Comparison of ENCODE assay signal across 1 cellular context in genomic region chr6:27502508-27503435, GRCh38.
A peak's percentile ranks its signal among the peaks of the same experiment; 100 is the strongest.
TF ChIP-seq lines count a peak whose summit lies in the region.

No MANE protein-coding gene starts in this region.

TF ChIP-seq in HepG2, 621 proteins besides CTCF, POLR2A, EP300 and RAD21 (continued from another document and continues in another):
- 0 out of 2 replicates have a peak, but pooled peaks have one; percentile 60 for TF ChIP-seq PRDM10 (CRISPR knock-in tag; IDR thresholded peaks at IDR 0.05; ENCODE audit: low read depth)
- no peak for TF ChIP-seq SIN3A (IDR thresholded peaks at IDR 0.05; ENCODE audit: borderline replicate concordance, low read depth, low read length)
- TF ChIP-seq ZNF333 (CRISPR knock-in tag; IDR thresholded peaks at IDR 0.05; ENCODE audit: borderline replicate concordance), result no peak
- TF ChIP-seq NFYB (CRISPR knock-in tag; IDR thresholded peaks at IDR 0.05), result no peak
- 0 out of 3 replicates have a peak, but pooled peaks have one; percentile 38 for TF ChIP-seq MXI1 (IDR thresholded peaks at IDR 0.05; ENCODE audit: borderline replicate concordance, low read depth, low read length)
- TF ChIP-seq ZMYM2 (CRISPR knock-in tag; IDR thresholded peaks at IDR 0.05), result peak; percentile 79; the same call in 1 of the 2 replicates
- TF ChIP-seq STAT5B (CRISPR knock-in tag; IDR thresholded peaks at IDR 0.05), result no peak
- 0 out of 2 replicates have a peak, but pooled peaks have one; percentile 25 for TF ChIP-seq TAF1 (CRISPR knock-in tag; IDR thresholded peaks at IDR 0.05)
- TF ChIP-seq PITX1 (CRISPR knock-in tag; IDR thresholded peaks at IDR 0.05), result no peak
- peak; percentile 36; the same call in 1 of the 2 replicates for TF ChIP-seq SOX13 (IDR thresholded peaks at IDR 0.05)
- peak in 1 of 2 experiments; percentile 45; a peak in 1 of 4 replicates for TF ChIP-seq SOX13 (CRISPR knock-in tag; conservative IDR thresholded peaks at IDR 0.05 in 1 of 2, IDR thresholded peaks at IDR 0.05 in 1 of 2)
- TF ChIP-seq HDAC2 (CRISPR knock-in tag; IDR thresholded peaks at IDR 0.05), result 0 out of 2 replicates have a peak, but pooled peaks have one; percentile 33
- 0 out of 2 replicates have a peak, but pooled peaks have one; percentile 28 for TF ChIP-seq ZNF234 (CRISPR knock-in tag; conservative IDR thresholded peaks at IDR 0.05)
- no peak for TF ChIP-seq HHEX (CRISPR knock-in tag; IDR thresholded peaks at IDR 0.05)
- no peak; the same call in 1 of the 2 replicates for TF ChIP-seq ZNF335 (CRISPR knock-in tag; IDR thresholded peaks at IDR 0.05)
- no peak for TF ChIP-seq ZZZ3 (CRISPR knock-in tag; IDR thresholded peaks at IDR 0.05; ENCODE audit: borderline replicate concordance)
- TF ChIP-seq ZNF367 (CRISPR knock-in tag; IDR thresholded peaks at IDR 0.05; ENCODE audit: borderline replicate concordance), result no peak
- TF ChIP-seq ZNF530 (CRISPR knock-in tag; IDR thresholded peaks at IDR 0.05; ENCODE audit: low read depth), result no peak
- TF ChIP-seq CHD2 (IDR thresholded peaks at IDR 0.05; ENCODE audit: low read depth, low read length), result no peak
- TF ChIP-seq ZNF646 (CRISPR knock-in tag; IDR thresholded peaks at IDR 0.05), result no peak
- TF ChIP-seq ESRRA (CRISPR knock-in tag; IDR thresholded peaks at IDR 0.05; ENCODE audit: low read depth), result peak; percentile 47; the same call in 1 of the 2 replicates
- TF ChIP-seq ZNF75D (CRISPR knock-in tag; IDR thresholded peaks at IDR 0.05; ENCODE audit: borderline replicate concordance), result no peak
- peak; percentile 51; the same call in 1 of the 2 replicates for TF ChIP-seq PHF21A (CRISPR knock-in tag; IDR thresholded peaks at IDR 0.05)
- 0 out of 2 replicates have a peak, but pooled peaks have one; percentile 5 for TF ChIP-seq ZHX1 (CRISPR knock-in tag; IDR thresholded peaks at IDR 0.05; ENCODE audit: low read depth)
- TF ChIP-seq ZBTB4 (CRISPR knock-in tag; IDR thresholded peaks at IDR 0.05; ENCODE audit: borderline replicate concordance), result no peak
- no peak for TF ChIP-seq ZNF710 (CRISPR knock-in tag; IDR thresholded peaks at IDR 0.05; ENCODE audit: borderline replicate concordance)
- TF ChIP-seq ZBTB25 (CRISPR knock-in tag; IDR thresholded peaks at IDR 0.05), result no peak; the same call in 1 of the 2 replicates
- TF ChIP-seq ELK4 (CRISPR knock-in tag; IDR thresholded peaks at IDR 0.05; ENCODE audit: borderline replicate concordance), result no peak
- TF ChIP-seq ELF3 (CRISPR knock-in tag; IDR thresholded peaks at IDR 0.05), result peak; percentile 63
- TF ChIP-seq FLYWCH1 (CRISPR knock-in tag; IDR thresholded peaks at IDR 0.05), result 0 out of 2 replicates have a peak, but pooled peaks have one; percentile 28
- peak; percentile 23; the same call in 1 of the 2 replicates for TF ChIP-seq TFDP1 (CRISPR knock-in tag; IDR thresholded peaks at IDR 0.05; ENCODE audit: borderline replicate concordance)
- 0 out of 2 replicates have a peak, but pooled peaks have one; percentile 25 for TF ChIP-seq ZFX (CRISPR knock-in tag; IDR thresholded peaks at IDR 0.05; ENCODE audit: low read depth)
